In the genomic region with DNA sequence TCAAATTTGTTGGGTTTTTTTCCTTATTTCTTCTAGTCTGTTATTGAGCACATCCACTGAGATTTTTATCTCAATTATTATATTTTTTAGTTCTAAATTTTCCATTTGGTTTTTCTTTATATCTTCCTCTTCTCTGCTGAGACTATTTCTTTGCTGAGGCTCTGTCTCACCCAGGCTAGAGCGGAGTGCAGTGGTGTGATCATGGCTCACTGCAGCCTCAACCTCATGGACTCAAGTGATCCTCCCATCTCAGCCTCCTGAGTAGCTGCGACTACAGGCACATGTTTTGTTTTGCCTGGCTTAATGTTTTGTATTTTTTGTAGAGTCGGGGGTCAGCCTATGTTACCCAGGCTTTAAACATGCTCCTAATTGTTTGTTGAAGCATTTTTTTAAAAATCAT, we compare ENCODE assay signal across 28 cellular contexts.
"Had no signal": no experiment of that assay in that cellular context is flagged by ENCODE, and none has a peak within 500 bp of the region (broad histone marks: within the 10 kb centered on the region; RNA-seq: fewer than 3 reads in every experiment).

No MANE protein-coding gene starts in this region.

- H3K36me3 ChIP-seq: colonic mucosa, esophagus muscularis mucosa, esophagus squamous epithelium, gastrocnemius medialis, gastroesophageal sphincter, heart left ventricle, heart right ventricle had no signal

- H3K27ac Mint-ChIP-seq: dendritic cell treated with granulocyte-macrophage colony-stimulating factor and Interleukin-4, amounts not matched to agents 40 ng/mL and 50 ng/mL, for 4 days; effector memory CD8-positive, alpha-beta T cell; endodermal cell had no signal

- H3K9me3 ChIP-seq: colonic mucosa, gastrocnemius medialis had no signal

- H3K27ac ChIP-seq: colonic mucosa, coronary artery, dorsolateral prefrontal cortex, epithelial cell of prostate, esophagus muscularis mucosa, esophagus squamous epithelium, foreskin keratinocyte, gastrocnemius medialis, gastroesophageal sphincter, heart left ventricle, heart right ventricle had no signal

- H3K4me3 Mint-ChIP-seq: dendritic cell treated with granulocyte-macrophage colony-stimulating factor and Interleukin-4, amounts not matched to agents 40 ng/mL and 50 ng/mL, for 4 days; effector memory CD8-positive, alpha-beta T cell; endodermal cell had no signal

- DNase-seq: colonic mucosa; cortex of kidney; dermis blood vessel endothelial cell; dorsolateral prefrontal cortex; effector CD4-positive, alpha-beta T cell; effector CD8-positive, alpha-beta T cell; effector memory CD4-positive, alpha-beta T cell; effector memory CD8-positive, alpha-beta T cell; endodermal cell; erythroblast; esophagus squamous epithelium; foreskin keratinocyte; foreskin melanocyte; gastrocnemius medialis; glutamatergic neuron; head of caudate nucleus; heart left ventricle; heart right ventricle had no signal

- ATAC-seq: effector memory CD8-positive, alpha-beta T cell; esophagus mucosa; gastrocnemius medialis; gastroesophageal sphincter; heart left ventricle; heart right ventricle had no signal

- H3K27me3 Mint-ChIP-seq: dendritic cell treated with granulocyte-macrophage colony-stimulating factor and Interleukin-4, amounts not matched to agents 40 ng/mL and 50 ng/mL, for 4 days had no signal

- H3K27me3 ChIP-seq: colonic mucosa, dorsolateral prefrontal cortex, esophagus muscularis mucosa, esophagus squamous epithelium, foreskin keratinocyte, gastrocnemius medialis, gastroesophageal sphincter, heart left ventricle, heart right ventricle had no signal

- H3K4me1 ChIP-seq: colonic mucosa, esophagus muscularis mucosa, esophagus squamous epithelium, foreskin keratinocyte, gastrocnemius medialis, heart left ventricle, heart right ventricle had no signal

- FAIRE-seq: colon, endometrium, endothelial cell of umbilical vein, frontal cortex had no signal

- H3K4me3 ChIP-seq: colonic mucosa, coronary artery, dorsolateral prefrontal cortex, esophagus muscularis mucosa, esophagus squamous epithelium, gastrocnemius medialis, gastroesophageal sphincter, heart left ventricle, heart right ventricle had no signal
